ENCODE assay signal across 8 cellular contexts in the genomic region with DNA sequence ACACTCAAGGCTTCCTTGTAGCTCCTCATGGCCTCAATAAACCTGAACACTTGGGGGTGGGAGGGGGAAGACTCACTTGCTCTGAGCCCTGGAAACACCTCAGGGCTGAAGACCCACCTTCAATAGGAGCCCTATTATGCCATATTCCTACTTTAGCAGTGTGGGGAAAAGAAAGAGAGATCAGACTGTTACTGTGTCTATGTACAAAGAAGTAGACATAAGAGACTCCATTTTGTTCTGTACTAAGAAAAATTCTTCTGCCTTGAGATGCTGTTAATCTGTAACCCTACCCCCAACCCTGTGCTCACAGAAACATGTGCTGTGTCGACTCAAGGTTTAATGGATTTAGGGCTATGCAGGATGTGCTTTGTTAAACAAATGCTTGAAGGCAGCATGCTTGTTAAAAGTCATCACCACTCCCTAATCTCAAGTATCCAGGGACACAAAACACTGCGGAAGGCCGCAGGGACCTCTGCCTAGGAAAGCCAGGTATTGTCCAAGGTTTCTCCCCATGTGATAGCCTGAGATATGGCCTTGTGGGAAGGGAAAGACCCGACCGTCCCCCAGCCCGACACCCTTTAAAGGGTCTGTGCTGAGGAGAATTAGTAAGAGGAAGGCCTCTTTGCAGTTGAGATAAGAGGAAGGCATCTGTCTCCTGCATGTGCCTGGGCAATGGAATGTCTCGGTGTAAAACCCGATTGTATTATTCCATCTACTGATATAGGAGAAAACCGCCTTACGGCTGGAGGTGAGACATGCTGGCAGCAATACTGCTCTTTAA. TPM values are rescaled to one million over a fixed set of nuclear protein-coding genes. Genes with fewer than 3 reads are reported as not detected.
A peak's percentile ranks its signal among the peaks of the same experiment; 100 is the strongest.
DNase-seq lines count a peak whose midpoint lies in the region; ATAC-seq and TF ChIP-seq lines count a peak whose summit lies in the region.
"Not testable (repeated sequence)": the region's sequence is repeated elsewhere in the genome, so short reads cannot be mapped to it uniquely, and the experiment has no call there.

No MANE protein-coding gene starts in this region.

- ATAC-seq in GM23338, lower lobe of right lung: not testable (repeated sequence)
- ATAC-seq in WTC11 = peak; percentile 28; the same call in 1 of the 2 replicates

- H3K9me3 ChIP-seq in HUES6 (ENCODE audit: control insufficient read depth, insufficient read depth, low read depth, low read length); hepatocyte (ENCODE audit: low read depth); lower lobe of right lung; sigmoid colon: not testable (repeated sequence)

- H3F3A ChIP-seq in GM23338 (replicated peaks; ENCODE audit: low read depth) = not testable (repeated sequence)

- WGBS in hepatocyte (ENCODE audit: low lambda C conversion rate, missing lambda C conversion rate) = 39% methylated on average over 10 of the region's 10 CpGs
- WGBS in sigmoid colon, 2 donors = 53 to 70% methylated on average over 9 of the region's 10 CpGs

- intact Hi-C loops in lower lobe of right lung (cut with DNase I); sigmoid colon (cut with DNase I): not testable (repeated sequence)

- peak overlapping the region; percentile 57; the same call in 1 of the 2 replicates for H3K4me2 ChIP-seq in GM23338
- H3K4me2 ChIP-seq in hepatocyte = not testable (repeated sequence)

- H3K36me3 ChIP-seq in GM23338 (ENCODE audit: insufficient read depth); HUES6 (ENCODE audit: control insufficient read depth, insufficient read depth, low read length); hepatocyte (replicated peaks; ENCODE audit: insufficient read depth, low read depth); lower lobe of right lung; sigmoid colon: not testable (repeated sequence)

- CTCF ChIA-PET in WTC11 (lab: Charles Lee) = not testable (repeated sequence)

- peak overlapping the region; percentile 89 for H3K27ac Mint-ChIP-seq in GM23338
- H3K27ac Mint-ChIP-seq in WTC11 = not testable (repeated sequence)
- H3K27ac Mint-ChIP-seq in nephron progenitor cell = peak overlapping the region; percentile 32

- H2AFZ ChIP-seq in GM23338 (0 out of 2 replicates have a peak overlapping the region, but pooled peaks have one; percentile 52), hepatocyte (peak overlapping the region; percentile 31)

- H3K79me2 ChIP-seq in GM23338 (replicated peaks; ENCODE audit: insufficient read depth); hepatocyte: not testable (repeated sequence)

- TF ChIP-seq EP300 in sigmoid colon (IDR thresholded peaks at IDR 0.05) = not testable (repeated sequence)

- peak overlapping the region; percentile 71 for H3K9ac ChIP-seq in HUES6 (ENCODE audit: low read length)

- H3K4me1 Mint-ChIP-seq in GM23338 (peaks cover 48% of the 10 kb centered on the region), WTC11 (peaks cover 47% of the 10 kb centered on the region), nephron progenitor cell (peaks cover 34% of the 10 kb centered on the region)

- POLR2A ChIA-PET in WTC11 (lab: Charles Lee) = interaction anchor here (0.7 kb wide), 1 partner anchor 10 kb away, joined by 4 read pairs; a partner anchor contains a TSS

- not testable (repeated sequence) for H3K36me3 Mint-ChIP-seq in GM23338 (ENCODE audit: low read depth); nephron progenitor cell (ENCODE audit: low read depth)
- H3K36me3 Mint-ChIP-seq in WTC11 = peaks cover 17% of the 10 kb centered on the region

- not testable (repeated sequence) for TF ChIP-seq CTCF in C4-2B (conservative IDR thresholded peaks at IDR 0.05); GM23338 (conservative IDR thresholded peaks at IDR 0.05; ENCODE audit: low read depth in 2 of 2); WTC11 (IDR thresholded peaks at IDR 0.05); hepatocyte (IDR thresholded peaks at IDR 0.05; ENCODE audit: poor library complexity); lower lobe of right lung (IDR thresholded peaks at IDR 0.05); nephron progenitor cell (IDR thresholded peaks at IDR 0.05); sigmoid colon (IDR thresholded peaks at IDR 0.05)

- H3K27me3 Mint-ChIP-seq in GM23338 (ENCODE audit: insufficient read depth, low read depth, poor library complexity) = peaks cover 17% of the 10 kb centered on the region
- peaks cover 14% of the 10 kb centered on the region for H3K27me3 Mint-ChIP-seq in WTC11 (ENCODE audit: low read depth)
- not testable (repeated sequence) for H3K27me3 Mint-ChIP-seq in nephron progenitor cell (ENCODE audit: low read depth, poor library complexity)

- not testable (repeated sequence) for H3K4me3 Mint-ChIP-seq in GM23338, WTC11, nephron progenitor cell

- peaks cover 14% of the 10 kb centered on the region for H3K4me1 ChIP-seq in GM23338 (ENCODE audit: insufficient read depth)
- H3K4me1 ChIP-seq in HUES6 (ENCODE audit: control insufficient read depth, insufficient read depth, low read length) = peaks cover 43% of the 10 kb centered on the region
- H3K4me1 ChIP-seq in hepatocyte (ENCODE audit: insufficient read depth); lower lobe of right lung; sigmoid colon: not testable (repeated sequence)

- H3K27ac ChIP-seq in C4-2B (peak overlapping the region; percentile 62), GM23338 (ENCODE audit: low read depth) (0 out of 2 replicates have a peak overlapping the region, but pooled peaks have one; percentile 10), HUES6 (ENCODE audit: low read depth, low read length) (peak overlapping the region; percentile 78; the same call in 1 of the 2 replicates), hepatocyte (peak overlapping the region; percentile 65)
- H3K27ac ChIP-seq in lower lobe of right lung, sigmoid colon: not testable (repeated sequence)

- not testable (repeated sequence) for H3K27me3 ChIP-seq in GM23338 (ENCODE audit: insufficient read depth); HUES6 (ENCODE audit: control insufficient read depth, insufficient read depth, low read length); hepatocyte; lower lobe of right lung (ENCODE audit: low read depth); sigmoid colon

- H4K20me1 ChIP-seq in GM23338 (replicated peaks; ENCODE audit: insufficient read depth); hepatocyte (ENCODE audit: insufficient read depth, poor library complexity, severe bottlenecking): not testable (repeated sequence)

- not testable (repeated sequence) for H3K9me3 Mint-ChIP-seq in GM23338
- peaks cover 16% of the 10 kb centered on the region for H3K9me3 Mint-ChIP-seq in WTC11
- peaks cover 16% of the 10 kb centered on the region for H3K9me3 Mint-ChIP-seq in nephron progenitor cell

- not testable (repeated sequence) for DNase-seq in GM23338 (ENCODE audit: low spot score); WTC11 (ENCODE audit: low spot score); hepatocyte (ENCODE audit: low spot score); nephron progenitor cell
- DNase-seq in lower lobe of right lung (peak; percentile 13), sigmoid colon (peak; percentile 13)

- TF ChIP-seq POLR2A in sigmoid colon (IDR thresholded peaks at IDR 0.05) = not testable (repeated sequence)

- H3K4me3 ChIP-seq in GM23338; HUES6 (ENCODE audit: low read depth, low read length); hepatocyte; lower lobe of right lung; sigmoid colon: not testable (repeated sequence)

- not testable (repeated sequence) for H3K9me2 ChIP-seq in GM23338 (ENCODE audit: insufficient read depth); hepatocyte (replicated peaks; ENCODE audit: insufficient read depth)

RNA-seq across cellular contexts. Expression of a gene that starts 10.2 kb away (rescaled TPM):
- 123 and 135 TPM in 2 replicates for total RNA-seq in GM23338 (2014; rRNA removed; shearing (Covaris generic))
- polyA plus RNA-seq in GM23338 (2016; fragmentation: Nextera tagmentation; extraction: Ambion mirVana) = 35.6 and 39.5 TPM in 2 replicates
- total RNA-seq in WTC11 (2021) = 85.0 to 101 TPM (median 86.1 TPM) in 3 replicates
- total RNA-seq in hepatocyte = 114 and 118 TPM in 2 replicates
- 78.0 and 79.8 TPM in 2 replicates for polyA plus RNA-seq in hepatocyte
- total RNA-seq in lower lobe of right lung = 92.7 TPM
- total RNA-seq in sigmoid colon = 100 to 1,000 TPM in 1 of 4 donors, 10 to 100 TPM in 3; 83.8 to 101 (median 95.1) TPM
- 10 to 100 TPM; 45.0 to 62.0 (median 56.0) TPM for polyA plus RNA-seq in sigmoid colon
